Comparison of ENCODE assay signal across 8 cellular contexts in the genomic region with DNA sequence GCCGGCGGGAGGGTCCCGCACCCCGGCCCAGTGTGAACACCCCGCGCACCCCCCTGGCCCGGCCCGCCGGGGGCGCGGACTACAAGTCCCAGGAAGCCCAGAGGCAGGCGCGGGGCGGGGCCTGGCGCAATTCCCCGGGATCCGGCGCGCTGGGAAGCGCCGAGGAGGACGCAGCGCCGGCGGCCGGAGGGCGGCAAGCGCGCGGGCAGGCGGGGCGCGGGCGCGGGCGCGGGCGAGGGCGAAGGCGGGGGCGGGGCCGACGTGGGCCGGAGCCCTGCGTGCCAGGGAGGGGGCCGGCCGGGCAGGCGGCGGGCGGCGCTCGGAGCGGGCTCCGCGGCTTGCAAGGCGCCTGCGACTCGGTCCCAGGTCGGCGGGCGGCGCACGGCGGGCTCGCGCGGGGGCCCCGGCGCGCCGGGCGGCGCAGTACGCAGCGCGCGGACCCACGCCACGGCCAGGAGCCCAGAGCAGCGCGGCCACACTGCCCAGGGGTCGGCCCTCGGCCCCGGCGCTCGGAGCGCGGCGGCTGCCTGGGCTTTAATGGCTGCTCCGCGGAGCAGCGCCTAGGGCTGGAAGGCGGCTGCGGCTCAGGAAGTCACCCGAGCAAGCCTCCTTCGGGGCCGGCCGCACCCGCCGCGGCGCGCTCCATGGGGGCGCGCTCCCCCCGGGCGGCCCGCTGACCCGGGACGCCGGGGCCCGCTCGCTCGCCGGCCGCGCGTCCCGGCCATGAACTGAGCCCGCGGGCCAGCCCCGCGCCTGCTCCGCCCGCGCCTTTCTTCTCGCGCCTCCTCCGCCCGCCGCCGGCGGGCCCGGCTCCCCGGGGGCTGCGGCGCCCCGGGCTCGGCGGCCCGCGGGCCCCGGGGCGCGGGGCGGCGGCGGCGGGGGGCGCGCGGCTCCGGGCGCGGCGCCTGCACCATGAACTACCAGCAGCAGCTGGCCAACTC. TPM values are rescaled to one million over a fixed set of nuclear protein-coding genes. Genes with fewer than 3 reads are reported as not detected.
DNase-seq lines count a peak whose midpoint lies in the region; ATAC-seq, FAIRE-seq and TF ChIP-seq lines count a peak whose summit lies in the region.

AGAP1 (plus strand) TSS at position 269 of the 941 bp plus-strand sequence.

- ATAC-seq in naive B cell (ENCODE audit: low read depth in 2 of 2) (no peak), GM19463 (IDR thresholded peaks at IDR 0.05; ENCODE audit: unreplicated experiment) (no peak)

- no peak within 1 kb of the TSS for H3K27ac Mint-ChIP-seq in activated T-cell treated with anti-CD3 and anti-CD28 coated beads, Interleukin-2, amount 50 U/mL, for 24 hours
- no peak within 1 kb of the TSS for H3K27ac Mint-ChIP-seq in naive B cell

- no peaks in the 10 kb centered on the region for H3K36me3 Mint-ChIP-seq in activated T-cell treated with anti-CD3 and anti-CD28 coated beads, Interleukin-2, amount 50 U/mL, for 24 hours (ENCODE audit: low read depth)
- H3K36me3 Mint-ChIP-seq in naive B cell = peaks cover 0 to 17% of the 10 kb centered on the region in 2 donors

- H3K4me1 Mint-ChIP-seq in activated T-cell treated with anti-CD3 and anti-CD28 coated beads, Interleukin-2, amount 50 U/mL, for 24 hours (ENCODE audit: low read depth) = peaks cover 16% of the 10 kb centered on the region
- H3K4me1 Mint-ChIP-seq in naive B cell = peaks cover 4 to 18% (median 16%) of the 10 kb centered on the region in 3 donors

- peaks cover 79% of the 10 kb centered on the region for H3K27me3 Mint-ChIP-seq in activated T-cell treated with anti-CD3 and anti-CD28 coated beads, Interleukin-2, amount 50 U/mL, for 24 hours
- H3K27me3 Mint-ChIP-seq in naive B cell = peaks cover 63 to 75% (median 66%) of the 10 kb centered on the region in 3 donors

- FAIRE-seq in urothelium cell line (lab: Jason Lieb, UNC) = peak; percentile 85

- DNase-seq in COLO829 (ENCODE audit: low spot score) = peak; percentile 74
- DNase-seq in H4 (ENCODE audit: low spot score) = peak; percentile 67
- peak; percentile 64 for DNase-seq in NCI-H2171 treated with DMSO at 0.1 percent for 48 hours (lab: John Stamatoyannopoulos, UW)
- DNase-seq in activated T-cell treated with anti-CD3 and anti-CD28 coated beads, Interleukin-2, amount 50 U/mL, for 24 hours = peak; percentile 51
- peak; percentile 85 for DNase-seq in fibroblast of villous mesenchyme (ENCODE audit: low read depth)
- no peak for DNase-seq in naive B cell
- DNase-seq in urothelium cell line (ENCODE audit: low spot score) = peak; percentile 95

- peak within 1 kb of the TSS; percentile 76 for H3K4me3 Mint-ChIP-seq in activated T-cell treated with anti-CD3 and anti-CD28 coated beads, Interleukin-2, amount 50 U/mL, for 24 hours
- H3K4me3 Mint-ChIP-seq in naive B cell = peak within 1 kb of the TSS; percentile 50 to 91 (median 74)

- peak within 1 kb of the TSS; percentile 68 for H3K4me3 ChIP-seq in fibroblast of villous mesenchyme (ENCODE audit: low read depth, low read length)

- no peaks in the 10 kb centered on the region for H3K9me3 Mint-ChIP-seq in activated T-cell treated with anti-CD3 and anti-CD28 coated beads, Interleukin-2, amount 50 U/mL, for 24 hours
- H3K9me3 Mint-ChIP-seq in naive B cell = peaks cover 0 to 16% (median 4%) of the 10 kb centered on the region in 7 donors

- TF ChIP-seq CTCF in fibroblast of villous mesenchyme (IDR thresholded peaks at IDR 0.05; ENCODE audit: insufficient read depth, low read depth, low read length) = no peak

RNA-seq across cellular contexts. Expression of gene AGAP1, which starts in this region (rescaled TPM):
- 5.3 and 7.0 TPM in 2 replicates for total RNA-seq in H4 (2014; rRNA removed; shearing (Covaris generic))
- 10.8 and 13.9 TPM in 2 replicates for total RNA-seq in fibroblast of villous mesenchyme
- not detected for polyA plus RNA-seq in naive B cell (ENCODE audit: low read depth in 6 of 6)
